In genomic region chr6:89803271-89803670, GRCh38 we compare ENCODE assay signal across 25 cellular contexts. TPM values are rescaled to one million over a fixed set of nuclear protein-coding genes. Genes with fewer than 3 reads are reported as not detected.
A peak's percentile ranks its signal among the peaks of the same experiment; 100 is the strongest.
DNase-seq lines count a peak whose midpoint lies in the region; ATAC-seq and TF ChIP-seq lines count a peak whose summit lies in the region.
"Had no signal": no experiment of that assay in that cellular context is flagged by ENCODE, and none has a peak within 500 bp of the region (broad histone marks: within the 10 kb centered on the region; RNA-seq: fewer than 3 reads in every experiment).

No MANE protein-coding gene starts in this region.

- no peak for DNase-seq in CD4-positive, CD25-positive, alpha-beta regulatory T cell
- DNase-seq in Caki2 (ENCODE audit: low read depth) (peak; percentile 8), WTC11 (ENCODE audit: low spot score) (no peak), nephron progenitor cell (no peak), SK-N-DZ (ENCODE audit: low spot score) (no peak), Karpas-422 (no peak)
- no peak for DNase-seq in stimulated activated CD4-positive, alpha-beta T cell treated with anti-CD3 and anti-CD28 coated beads, Interleukin-4, amount 100 ng/mL, for 4 hours
- DNase-seq: 8988T; ACHN; AML-193; BE2C; Caco-2; CD4-positive, alpha-beta memory T cell; DMS 273 treated with DMSO at 0.1 percent for 48 hours; DMS79; EL; GDM1; GM23248; HFFc6 had no signal

- H3K4me1 Mint-ChIP-seq in CD4-positive, CD25-positive, alpha-beta regulatory T cell, result peaks cover 13 to 33% (median 27%) of the 10 kb centered on the region in 4 donors
- H3K4me1 Mint-ChIP-seq in WTC11 (peaks cover 77% of the 10 kb centered on the region), nephron progenitor cell (no peaks in the 10 kb centered on the region)
- H3K4me1 Mint-ChIP-seq: CD14-positive monocyte had no signal

- no peak for TF ChIP-seq CTCF in WTC11 (IDR thresholded peaks at IDR 0.05)
- no peak for TF ChIP-seq CTCF in nephron progenitor cell (IDR thresholded peaks at IDR 0.05)

- in situ Hi-C loops in Caki2 (cut with HindIII; ENCODE audit: low pct_unique_long_range_greater_than_20kb, low sequenced_read_pairs), result no loop called here

- H3K27ac ChIP-seq in CD4-positive, CD25-positive, alpha-beta regulatory T cell (ENCODE audit: insufficient read depth, low read length, poor library complexity, severe bottlenecking), result no peak overlapping the region
- no peak overlapping the region for H3K27ac ChIP-seq in Karpas-422 (ENCODE audit: low read length)
- H3K27ac ChIP-seq: A549; BLaER1 treated with 17β-estradiol and CSF1 and Interleukin-3, amounts not matched to agents 10 nM and 100 nM; GM23248 had no signal

- H3K4me1 ChIP-seq in CD4-positive, CD25-positive, alpha-beta regulatory T cell (ENCODE audit: control insufficient read depth, insufficient read depth, low read length, poor library complexity, severe bottlenecking), result no peaks in the 10 kb centered on the region
- 0 out of 2 replicates have a peak, but pooled peaks cover 2% of the 10 kb centered on the region for H3K4me1 ChIP-seq in Karpas-422 (ENCODE audit: low read length)
- H3K4me1 ChIP-seq: A549, BE2C, Caco-2, HAP-1 had no signal

- peaks cover 92% of the 10 kb centered on the region for H3K79me2 ChIP-seq in Karpas-422 (ENCODE audit: low read length)

- no peak overlapping the region for H3K4me2 ChIP-seq in Karpas-422 (ENCODE audit: low read depth, low read length, poor library complexity, severe bottlenecking)
- H3K4me2 ChIP-seq: A549; BLaER1 treated with 17β-estradiol and CSF1 and Interleukin-3, amounts not matched to agents 10 nM and 100 nM had no signal

- H3K27me3 ChIP-seq in CD4-positive, CD25-positive, alpha-beta regulatory T cell (ENCODE audit: control insufficient read depth, insufficient read depth, low read length), result no peaks in the 10 kb centered on the region
- H3K27me3 ChIP-seq in Karpas-422 (ENCODE audit: low read length), result no peaks in the 10 kb centered on the region
- H3K27me3 ChIP-seq: BE2C; BLaER1 treated with 17β-estradiol and CSF1 and Interleukin-3, amounts not matched to agents 10 nM and 100 nM had no signal

- H4K20me1 ChIP-seq in Karpas-422 (ENCODE audit: insufficient read depth, low read depth, low read length), result 0 out of 2 replicates have a peak, but pooled peaks cover 12% of the 10 kb centered on the region

- H3K9ac ChIP-seq in Karpas-422 (ENCODE audit: low read length), result no peak overlapping the region
- H3K9ac ChIP-seq: BLaER1 treated with 17β-estradiol and CSF1 and Interleukin-3, amounts not matched to agents 10 nM and 100 nM; GM23248 had no signal

- H3K4me3 ChIP-seq in CD4-positive, CD25-positive, alpha-beta regulatory T cell (ENCODE audit: low read depth, low read length), result no peak overlapping the region
- H3K4me3 ChIP-seq in Karpas-422 (ENCODE audit: low read length), result no peak overlapping the region
- H3K4me3 ChIP-seq: A549; BLaER1 treated with 17β-estradiol and CSF1 and Interleukin-3, amounts not matched to agents 10 nM and 100 nM; GM12878; GM23248; HAP-1 had no signal

- no peaks in the 10 kb centered on the region for H3K9me3 Mint-ChIP-seq in CD4-positive, CD25-positive, alpha-beta regulatory T cell
- H3K9me3 Mint-ChIP-seq in WTC11 (no peaks in the 10 kb centered on the region), nephron progenitor cell (no peaks in the 10 kb centered on the region)
- H3K9me3 Mint-ChIP-seq: CD14-positive monocyte; CD4-positive, alpha-beta memory T cell; HFFc6 had no signal

- no peaks in the 10 kb centered on the region for H3K9me2 ChIP-seq in Karpas-422 (replicated peaks; ENCODE audit: insufficient read depth, low read length)

- H3K4me3 Mint-ChIP-seq in CD4-positive, CD25-positive, alpha-beta regulatory T cell, result peak overlapping the region in 1 of 4 donors; percentile 5
- H3K4me3 Mint-ChIP-seq in WTC11 (no peak overlapping the region), nephron progenitor cell (no peak overlapping the region)
- H3K4me3 Mint-ChIP-seq: CD14-positive monocyte; CD4-positive, alpha-beta memory T cell; HFFc6 had no signal

- CTCF ChIA-PET in WTC11 (lab: Charles Lee), result interaction anchor here (2.2 kb wide), 1 partner anchor 10 kb away, joined by 11 read pairs; no protein-coding TSS in a partner anchor

- ATAC-seq in CD4-positive, CD25-positive, alpha-beta regulatory T cell (ENCODE audit: low read depth in 2 of 2), result no peak
- ATAC-seq in WTC11 (no peak), HG03565 (IDR thresholded peaks at IDR 0.05; ENCODE audit: unreplicated experiment) (no peak)
- ATAC-seq: A549, GM12878 had no signal

- peak overlapping the region in 2 of 3 donors; percentile 4 to 20 for H3K27ac Mint-ChIP-seq in CD4-positive, CD25-positive, alpha-beta regulatory T cell
- H3K27ac Mint-ChIP-seq in WTC11, result peak overlapping the region; percentile 91
- H3K27ac Mint-ChIP-seq in nephron progenitor cell, result peak overlapping the region; percentile 1
- H3K27ac Mint-ChIP-seq: HFFc6 had no signal

- H3K27me3 Mint-ChIP-seq in CD4-positive, CD25-positive, alpha-beta regulatory T cell, result no peaks in the 10 kb centered on the region
- no peaks in the 10 kb centered on the region for H3K27me3 Mint-ChIP-seq in WTC11 (ENCODE audit: low read depth)
- H3K27me3 Mint-ChIP-seq in nephron progenitor cell (ENCODE audit: low read depth, poor library complexity), result peaks cover 5% of the 10 kb centered on the region
- H3K27me3 Mint-ChIP-seq: CD4-positive, alpha-beta memory T cell had no signal

- H3K36me3 Mint-ChIP-seq in CD4-positive, CD25-positive, alpha-beta regulatory T cell, result peaks cover 22% of the 10 kb centered on the region
- peaks cover 36% of the 10 kb centered on the region for H3K36me3 Mint-ChIP-seq in WTC11
- peaks cover 43% of the 10 kb centered on the region for H3K36me3 Mint-ChIP-seq in nephron progenitor cell (ENCODE audit: low read depth)

- peaks cover 23% of the 10 kb centered on the region for H3K36me3 ChIP-seq in CD4-positive, CD25-positive, alpha-beta regulatory T cell (ENCODE audit: control insufficient read depth, insufficient read depth, low read length)
- H3K36me3 ChIP-seq in Karpas-422 (ENCODE audit: insufficient read depth, low read length), result peaks cover 9% of the 10 kb centered on the region

- H3K9me3 ChIP-seq in CD4-positive, CD25-positive, alpha-beta regulatory T cell (ENCODE audit: control insufficient read depth in 2 of 2, low read length in 2 of 2), result no peaks in the 10 kb centered on the region
- no peaks in the 10 kb centered on the region for H3K9me3 ChIP-seq in Karpas-422 (ENCODE audit: low read length)
- H3K9me3 ChIP-seq: A549; BE2C; BLaER1 treated with 17β-estradiol and CSF1 and Interleukin-3, amounts not matched to agents 10 nM and 100 nM; Caco-2; HAP-1 had no signal

- no peak overlapping the region for H2AFZ ChIP-seq in Karpas-422 (ENCODE audit: low read length)
- H2AFZ ChIP-seq: GM23248 had no signal

- POLR2A ChIA-PET in WTC11 (lab: Charles Lee), result interaction anchor here (0.7 to 1.5 kb wide), 3 partner anchors 8 to 26 kb away, joined by 3 to 4 read pairs (median 3); partner anchors contain the start of gene CASP8AP2

TF ChIP-seq in WTC11, 78 proteins besides CTCF, POLR2A, EP300 and RAD21 (continues in another document):
- no peak for TF ChIP-seq ZNF512 (CRISPR knock-in tag; IDR thresholded peaks at IDR 0.05; ENCODE audit: borderline replicate concordance)

RNA-seq across cellular contexts. Expression of gene MDN1, which starts 16.3 kb away (rescaled TPM):
- total RNA-seq in CD4-positive, CD25-positive, alpha-beta regulatory T cell, result 49.2 TPM
- 1 to 10 TPM; 5.7 to 7.1 (median 6.3) TPM for polyA plus RNA-seq in CD4-positive, CD25-positive, alpha-beta regulatory T cell
- total RNA-seq in Caki2 (2014; rRNA removed; shearing (Covaris generic); ENCODE audit: low replicate concordance), result 1.6 and 3.8 TPM in 2 replicates
- 146 to 195 TPM (median 146 TPM) in 3 replicates for total RNA-seq in WTC11 (2021)
- polyA plus RNA-seq in SK-N-DZ (2014; cell fraction: cytosol; rRNA removed), result 11.8 and 18.6 TPM in 2 replicates
- 53.3 and 57.7 TPM in 2 replicates for polyA plus RNA-seq in SK-N-DZ (2014; cell fraction: nucleus; rRNA removed)
- 36.5 and 42.0 TPM in 2 replicates for total RNA-seq in Karpas-422 (2014; rRNA removed; shearing (Covaris generic); ENCODE audit: low replicate concordance)

RNA-seq across cellular contexts. Expression of gene CASP8AP2, which starts 26.4 kb away (rescaled TPM):
- total RNA-seq in CD4-positive, CD25-positive, alpha-beta regulatory T cell, result 30.8 TPM
- 10 to 100 TPM; 48.4 to 59.2 (median 52.8) TPM for polyA plus RNA-seq in CD4-positive, CD25-positive, alpha-beta regulatory T cell
- 9.7 and 11.3 TPM in 2 replicates for total RNA-seq in Caki2 (2014; rRNA removed; shearing (Covaris generic); ENCODE audit: low replicate concordance)
- 24.2 to 27.9 TPM (median 25.0 TPM) in 3 replicates for total RNA-seq in WTC11 (2021)
- polyA plus RNA-seq in SK-N-DZ (2014; cell fraction: cytosol; rRNA removed), result 18.3 and 20.2 TPM in 2 replicates
- polyA plus RNA-seq in SK-N-DZ (2014; cell fraction: nucleus; rRNA removed), result 29.9 and 31.4 TPM in 2 replicates
- 14.4 and 23.6 TPM in 2 replicates for total RNA-seq in Karpas-422 (2014; rRNA removed; shearing (Covaris generic); ENCODE audit: low replicate concordance)

Comparison
In these comparisons a context has a peak if more than half of its experiments do, and no peak if none do; other contexts are left out.
1. H3K27ac Mint-ChIP-seq: peak in every context shown above with its lines; median percentile 91 in WTC11; 12 in CD4-positive, CD25-positive, alpha-beta regulatory T cell; 1 in nephron progenitor cell.